Comparison of ENCODE assay signal across 1 cellular context in genomic region chr3:66998075-66998898, GRCh38.
TF ChIP-seq lines count a peak whose summit lies in the region.

Gene KBTBD8 (plus strand): TSS chr3:66998307. CDS start chr3:66998356, 49 bp downstream.

TF ChIP-seq in K562, 482 proteins besides CTCF, POLR2A, EP300 and RAD21 (continued from another document and continues in another):
- TF ChIP-seq ZNF444 (CRISPR knock-in tag; IDR thresholded peaks at IDR 0.05) (no peak), ZNF79 (CRISPR knock-in tag; IDR thresholded peaks at IDR 0.05; ENCODE audit: low read depth) (no peak), ZNF134 (CRISPR knock-in tag; conservative IDR thresholded peaks at IDR 0.05) (no peak), KDM4B (IDR thresholded peaks at IDR 0.05; ENCODE audit: borderline replicate concordance in 2 of 2, low read depth in 1 of 2) (no peak), ZBTB11 (CRISPR knock-in tag; IDR thresholded peaks at IDR 0.05) (0 out of 6 replicates have a peak, but pooled peaks of 1 of the 3 experiments have one; percentile 56), TRIM28 (IDR thresholded peaks at IDR 0.05) (no peak), TSHZ1 (CRISPR knock-in tag; IDR thresholded peaks at IDR 0.05) (no peak), ZBTB7A (IDR thresholded peaks at IDR 0.05; ENCODE audit: borderline replicate concordance, control insufficient read depth, low read depth, low read length) (peak; percentile 39; the same call in 1 of the 2 replicates), TAF1 (IDR thresholded peaks at IDR 0.05; ENCODE audit: control insufficient read depth, extremely low read depth, insufficient read depth, low read length, severe bottlenecking) (peak; percentile 47), UBTF (IDR thresholded peaks at IDR 0.05; ENCODE audit: borderline replicate concordance in 1 of 2, low read depth in 2 of 2, low read length in 2 of 2) (0 out of 4 replicates have a peak, but pooled peaks of 1 of the 2 experiments have one; percentile 63), GTF2F1 (IDR thresholded peaks at IDR 0.05; ENCODE audit: low read depth, low read length) (no peak), MEF2A (IDR thresholded peaks at IDR 0.05; ENCODE audit: control insufficient read depth, low read depth, low read length) (no peak), SNRNP70 (optimal IDR thresholded peaks at IDR 0.05; ENCODE audit: low read depth, low read length) (no peak), ZNF699 (CRISPR knock-in tag; IDR thresholded peaks at IDR 0.05; ENCODE audit: insufficient replicate concordance) (no peak), REST (CRISPR knock-in tag; IDR thresholded peaks at IDR 0.05; ENCODE audit: low read depth) (no peak), ZNF586 (CRISPR knock-in tag; conservative IDR thresholded peaks at IDR 0.05) (no peak), ESRRB (CRISPR knock-in tag; IDR thresholded peaks at IDR 0.05; ENCODE audit: borderline replicate concordance) (no peak), TGIF2 (CRISPR knock-in tag; IDR thresholded peaks at IDR 0.05) (no peak), CBFA2T2 (conservative IDR thresholded peaks at IDR 0.05) (no peak), MAZ (CRISPR knock-in tag; conservative IDR thresholded peaks at IDR 0.05 in 1 of 2, IDR thresholded peaks at IDR 0.05 in 1 of 2) (0 out of 4 replicates have a peak, but pooled peaks of 1 of the 2 experiments have one; percentile 33), NR2F6 (CRISPR knock-in tag; IDR thresholded peaks at IDR 0.05) (no peak), ETV5 (CRISPR knock-in tag; IDR thresholded peaks at IDR 0.05; ENCODE audit: low read depth) (no peak), NEUROD1 (IDR thresholded peaks at IDR 0.05; ENCODE audit: borderline replicate concordance, low read depth, low read length, partially characterized antibody) (no peak), ATF7 (IDR thresholded peaks at IDR 0.05) (peak; percentile 6; the same call in 1 of the 2 replicates), HMG20A (CRISPR knock-in tag; conservative IDR thresholded peaks at IDR 0.05) (no peak), NELFE (IDR thresholded peaks at IDR 0.05; ENCODE audit: insufficient read depth, insufficient read length) (no peak), RUNX1 (IDR thresholded peaks at IDR 0.05; ENCODE audit: low read depth) (no peak), NONO (IDR thresholded peaks at IDR 0.05; ENCODE audit: low read depth in 2 of 2, low read length in 1 of 2) (no peak), MAX (CRISPR knock-in tag; IDR thresholded peaks at IDR 0.05) (peak; percentile 71), POLR2G (IDR thresholded peaks at IDR 0.05; ENCODE audit: low read depth, low read length) (peak; percentile 91), MAFK (IDR thresholded peaks at IDR 0.05; ENCODE audit: low read length) (no peak), ZNF75A (CRISPR knock-in tag; IDR thresholded peaks at IDR 0.05) (no peak), ZBTB26 (CRISPR knock-in tag; IDR thresholded peaks at IDR 0.05) (no peak), TAL1 (IDR thresholded peaks at IDR 0.05) (no peak), ZNF224 (CRISPR knock-in tag; IDR thresholded peaks at IDR 0.05) (no peak), BCLAF1 (IDR thresholded peaks at IDR 0.05; ENCODE audit: borderline replicate concordance in 1 of 2, control insufficient read depth in 1 of 2, low read depth in 2 of 2, low read length in 1 of 2) (no peak), ZC3H4 (CRISPR knock-in tag; IDR thresholded peaks at IDR 0.05; ENCODE audit: borderline replicate concordance) (no peak), ZNF785 (CRISPR knock-in tag; IDR thresholded peaks at IDR 0.05) (no peak), ZBTB43 (CRISPR knock-in tag; IDR thresholded peaks at IDR 0.05) (no peak), ZNF277 (CRISPR knock-in tag; IDR thresholded peaks at IDR 0.05; ENCODE audit: borderline replicate concordance) (no peak), RHOXF2B (CRISPR knock-in tag; conservative IDR thresholded peaks at IDR 0.05) (no peak), MCM7 (IDR thresholded peaks at IDR 0.05) (no peak)
